ENCODE assay signal across 20 cellular contexts in the genomic region with DNA sequence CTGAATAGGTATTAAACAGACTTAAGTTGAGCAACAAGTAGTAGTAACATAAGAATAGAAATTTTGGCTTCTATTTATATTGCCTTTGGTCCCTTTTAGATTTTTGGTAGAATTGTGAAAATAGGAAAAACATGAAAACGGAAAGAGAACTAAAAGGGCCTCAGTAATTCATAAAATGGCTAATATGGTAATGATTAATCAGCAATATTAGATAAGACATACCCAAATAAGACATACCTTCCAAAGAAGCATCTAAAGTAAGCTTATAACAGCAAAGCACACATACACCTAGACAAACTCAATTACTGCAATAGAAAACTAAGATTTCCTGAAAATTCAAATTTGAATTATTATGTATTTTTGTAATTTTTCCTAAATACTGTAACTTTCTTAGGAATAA.
"Had no signal": no experiment of that assay in that cellular context is flagged by ENCODE, and none has a peak within 500 bp of the region (broad histone marks: within the 10 kb centered on the region; RNA-seq: fewer than 3 reads in every experiment).

No MANE protein-coding gene starts in this region.

- H3K4me3 ChIP-seq: heart left ventricle, psoas muscle, spleen, testis, tibial nerve, upper lobe of right lung, vagina had no signal

- H3K9me3 Mint-ChIP-seq: naive B cell; nephron; stimulated activated memory B cell treated with anti-CD40 and anti-IgM and Interleukin-4, amounts not matched to agents 10 μg/mL and 1 μg/mL and 100 μg/mL, for 72 hours; stimulated activated naive CD8-positive, alpha-beta T cell treated with anti-CD3 and anti-CD28 coated beads, Interleukin-15, Interleukin-2, amounts not matched to agents 100 ng/mL and 50 ng/mL, for 24 hours had no signal

- H3K4me1 ChIP-seq: psoas muscle, testis, vagina had no signal

- H3K9me3 ChIP-seq: heart left ventricle, psoas muscle, spleen, testis, tibial nerve, upper lobe of right lung, vagina had no signal

- ATAC-seq: heart left ventricle; psoas muscle; sciatic nerve; stimulated activated memory B cell treated with anti-CD40 and anti-IgM and Interleukin-4, amounts not matched to agents 10 μg/mL and 1 μg/mL and 100 μg/mL, for 72 hours; upper lobe of right lung had no signal

- H3K27me3 ChIP-seq: heart left ventricle, spleen, testis, tibial nerve, upper lobe of right lung, vagina had no signal

- H3K4me3 Mint-ChIP-seq: endodermal cell; naive B cell; nephron; stimulated activated memory B cell treated with anti-CD40 and anti-IgM and Interleukin-4, amounts not matched to agents 10 μg/mL and 1 μg/mL and 100 μg/mL, for 72 hours; stimulated activated naive CD8-positive, alpha-beta T cell treated with anti-CD3 and anti-CD28 coated beads, Interleukin-15, Interleukin-2, amounts not matched to agents 100 ng/mL and 50 ng/mL, for 24 hours had no signal

- H3K36me3 Mint-ChIP-seq: naive B cell; stimulated activated memory B cell treated with anti-CD40 and anti-IgM and Interleukin-4, amounts not matched to agents 10 μg/mL and 1 μg/mL and 100 μg/mL, for 72 hours had no signal

- H3K36me3 ChIP-seq: tibial nerve, vagina had no signal

- H3K4me1 Mint-ChIP-seq: stimulated activated memory B cell treated with anti-CD40 and anti-IgM and Interleukin-4, amounts not matched to agents 10 μg/mL and 1 μg/mL and 100 μg/mL, for 72 hours had no signal

- DNase-seq: effector CD4-positive, alpha-beta T cell; endodermal cell; heart left ventricle; hippocampal formation; kidney glomerular epithelial cell; naive B cell; psoas muscle; retina; spleen; stimulated activated CD4-positive, alpha-beta T cell treated with anti-CD3 and anti-CD28 coated beads, Interleukin-15, amount 100 ng/mL, for 24 hours; stimulated activated CD4-positive, alpha-beta T cell treated with anti-CD3 and anti-CD28 coated beads, Interleukin-1b, Interleukin-23, amount 100 ng/mL, for 48 hours; stimulated activated CD4-positive, alpha-beta T cell treated with anti-CD3 and anti-CD28 coated beads, Interleukin-4, amount 100 ng/mL, for 24 hours; testis; upper lobe of right lung had no signal

- H3K27ac Mint-ChIP-seq: endodermal cell; nephron; stimulated activated memory B cell treated with anti-CD40 and anti-IgM and Interleukin-4, amounts not matched to agents 10 μg/mL and 1 μg/mL and 100 μg/mL, for 72 hours; stimulated activated naive CD8-positive, alpha-beta T cell treated with anti-CD3 and anti-CD28 coated beads, Interleukin-15, Interleukin-2, amounts not matched to agents 100 ng/mL and 50 ng/mL, for 24 hours had no signal

- H3K27me3 Mint-ChIP-seq: naive B cell; stimulated activated memory B cell treated with anti-CD40 and anti-IgM and Interleukin-4, amounts not matched to agents 10 μg/mL and 1 μg/mL and 100 μg/mL, for 72 hours; stimulated activated naive CD8-positive, alpha-beta T cell treated with anti-CD3 and anti-CD28 coated beads, Interleukin-15, Interleukin-2, amounts not matched to agents 100 ng/mL and 50 ng/mL, for 24 hours had no signal

- H3K27ac ChIP-seq: heart left ventricle, psoas muscle, spleen, testis, tibial nerve, upper lobe of right lung, vagina had no signal
